8 cellular contexts compared by ENCODE assay signal in the genomic region with DNA sequence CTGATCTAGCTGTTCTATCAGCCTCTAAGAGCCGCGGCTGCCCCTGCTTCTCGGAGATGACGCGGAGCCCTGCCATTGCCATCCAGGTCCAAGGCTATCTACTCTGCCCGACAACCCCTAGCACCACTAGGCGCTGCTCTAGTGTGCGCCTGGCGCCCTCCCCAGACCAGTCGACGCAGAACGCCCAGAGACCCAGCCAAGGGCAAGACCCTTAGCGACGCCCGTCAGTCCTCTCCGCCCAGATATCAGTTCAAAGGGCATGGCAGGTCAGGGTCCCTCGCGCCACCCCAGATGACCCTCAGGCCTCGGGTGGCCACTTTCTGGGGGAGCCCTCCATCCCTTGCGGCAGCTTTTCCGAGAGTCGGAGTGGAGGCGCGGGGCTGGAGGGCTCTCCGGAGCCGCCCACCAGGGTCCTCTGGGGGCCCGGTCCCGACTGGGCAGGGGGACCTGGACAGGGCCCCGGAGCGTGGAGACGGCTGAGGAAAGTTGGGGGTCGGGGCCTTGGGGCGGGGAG. TPM values are rescaled to one million over a fixed set of nuclear protein-coding genes. Genes with fewer than 3 reads are reported as not detected.
DNase-seq lines count a peak whose midpoint lies in the region; ATAC-seq and TF ChIP-seq lines count a peak whose summit lies in the region.

No MANE protein-coding gene starts in this region.

- H3K9me3 Mint-ChIP-seq in Caco-2 (ENCODE audit: unreplicated experiment) = no peaks in the 10 kb centered on the region
- H3K9me3 Mint-ChIP-seq in activated T-helper 2 cell treated with anti-CD3 and anti-CD28 coated beads, Interferon-gamma antibody, Interleukin-2, Interleukin-4, amounts not matched to agents 10 μg/mL and 5 μg/mL and 100 μg/mL, durations not matched to agents 14 hours and 24 hours and 36 hours = no peaks in the 10 kb centered on the region

- H3K27me3 Mint-ChIP-seq in Caco-2 (ENCODE audit: insufficient read depth, unreplicated experiment) = peaks cover 9% of the 10 kb centered on the region
- peaks cover 52% of the 10 kb centered on the region for H3K27me3 Mint-ChIP-seq in activated T-helper 2 cell treated with anti-CD3 and anti-CD28 coated beads, Interferon-gamma antibody, Interleukin-2, Interleukin-4, amounts not matched to agents 10 μg/mL and 5 μg/mL and 100 μg/mL, durations not matched to agents 14 hours and 24 hours and 36 hours (ENCODE audit: low read depth)

- no peaks in the 10 kb centered on the region for H3K27me3 ChIP-seq in Caco-2 (replicated peaks; ENCODE audit: control insufficient read depth, insufficient read depth, low read length)
- no peaks in the 10 kb centered on the region for H3K27me3 ChIP-seq in uterus

- peak overlapping the region; percentile 86 for H3K4me3 Mint-ChIP-seq in Caco-2 (ENCODE audit: unreplicated experiment)
- H3K4me3 Mint-ChIP-seq in activated T-helper 2 cell treated with anti-CD3 and anti-CD28 coated beads, Interferon-gamma antibody, Interleukin-2, Interleukin-4, amounts not matched to agents 10 μg/mL and 5 μg/mL and 100 μg/mL, durations not matched to agents 14 hours and 24 hours and 36 hours (ENCODE audit: low read depth) = no peak overlapping the region

- H3K4me1 ChIP-seq in Caco-2 (no peaks in the 10 kb centered on the region), uterus (no peaks in the 10 kb centered on the region)

- H3K4me3 ChIP-seq in Caco-2 (ENCODE audit: low read depth, low read length) (peak overlapping the region; percentile 55), uterus (peak overlapping the region; percentile 66 to 76)

- no peak for TF ChIP-seq POLR2A in uterus (IDR thresholded peaks at IDR 0.05)

- POLR2A ChIA-PET in Caco-2 (lab: Charles Lee) = interaction anchor here (0.7 kb wide), 1 partner anchor 971 kb away, joined by 11 read pairs; no protein-coding TSS in a partner anchor

- no peaks in the 10 kb centered on the region for H3K36me3 ChIP-seq in Caco-2 (ENCODE audit: control insufficient read depth, insufficient read depth, low read length)
- no peaks in the 10 kb centered on the region for H3K36me3 ChIP-seq in uterus

- no peaks in the 10 kb centered on the region for H3K36me3 Mint-ChIP-seq in Caco-2 (ENCODE audit: insufficient read depth, unreplicated experiment)
- H3K36me3 Mint-ChIP-seq in activated T-helper 2 cell treated with anti-CD3 and anti-CD28 coated beads, Interferon-gamma antibody, Interleukin-2, Interleukin-4, amounts not matched to agents 10 μg/mL and 5 μg/mL and 100 μg/mL, durations not matched to agents 14 hours and 24 hours and 36 hours (ENCODE audit: low read depth) = no peaks in the 10 kb centered on the region

- TF ChIP-seq CTCF in Caco-2 (IDR thresholded peaks at IDR 0.05; ENCODE audit: insufficient read depth in 1 of 2, low read depth in 1 of 2, low read length in 1 of 2, severe bottlenecking in 1 of 2, unreplicated experiment in 1 of 2) (peak; percentile 55 to 76), uterus (IDR thresholded peaks at IDR 0.05) (peak; percentile 14 to 50 (median 40))

- no peak overlapping the region for H3K27ac Mint-ChIP-seq in Caco-2 (ENCODE audit: unreplicated experiment)
- no peak overlapping the region for H3K27ac Mint-ChIP-seq in activated T-helper 2 cell treated with anti-CD3 and anti-CD28 coated beads, Interferon-gamma antibody, Interleukin-2, Interleukin-4, amounts not matched to agents 10 μg/mL and 5 μg/mL and 100 μg/mL, durations not matched to agents 14 hours and 24 hours and 36 hours

- no peaks in the 10 kb centered on the region for H3K9me3 ChIP-seq in Caco-2
- no peaks in the 10 kb centered on the region for H3K9me3 ChIP-seq in uterus

- peak; percentile 76 to 79 for DNase-seq in Caco-2
- DNase-seq in NOMO-1 (lab: John Stamatoyannopoulos, UW; ENCODE audit: unreplicated experiment in 2 of 2) = peak; percentile 94 to 98
- peak; percentile 52 for DNase-seq in fibroblast of peridontal ligament (ENCODE audit: extremely low read depth)
- DNase-seq in myocyte (ENCODE audit: low read depth) = peak; percentile 77
- peak; percentile 50 to 52 for DNase-seq in uterus
- DNase-seq in activated T-helper 2 cell treated with anti-CD3 and anti-CD28 coated beads, Interferon-gamma antibody, Interleukin-2, Interleukin-4, amounts not matched to agents 10 μg/mL and 5 μg/mL and 100 μg/mL, durations not matched to agents 14 hours and 24 hours and 36 hours (ENCODE audit: low spot score) = no peak

- peaks cover 7% of the 10 kb centered on the region for H3K4me1 Mint-ChIP-seq in Caco-2 (ENCODE audit: low read depth, unreplicated experiment)
- H3K4me1 Mint-ChIP-seq in activated T-helper 2 cell treated with anti-CD3 and anti-CD28 coated beads, Interferon-gamma antibody, Interleukin-2, Interleukin-4, amounts not matched to agents 10 μg/mL and 5 μg/mL and 100 μg/mL, durations not matched to agents 14 hours and 24 hours and 36 hours (ENCODE audit: low read depth) = no peaks in the 10 kb centered on the region

- no TSS peak for BruUV-seq in Caco-2 (replicated peaks; lab: Mats Ljungman, UMichigan)

- ATAC-seq in HG03103 (IDR thresholded peaks at IDR 0.05; ENCODE audit: low read depth, unreplicated experiment) = peak; percentile 27
- ATAC-seq in GM18511 (IDR thresholded peaks at IDR 0.05; ENCODE audit: unreplicated experiment) = no peak

- CTCF ChIA-PET in Caco-2 (lab: Charles Lee) = interaction anchor here (0.6 to 1.5 kb wide), 3 partner anchors 41 to 823 kb away, joined by 3 to 7 read pairs (median 5); no protein-coding TSS in a partner anchor

- peak overlapping the region; percentile 27 to 69 for H3K27ac ChIP-seq in uterus

- intact Hi-C loops in Caco-2 (cut with micrococcal nuclease; ENCODE audit: unreplicated experiment) = loop anchor here (1.0 to 10.0 kb wide), 7 partner anchors 190 to 508 kb away; no protein-coding TSS in a partner anchor
- intact Hi-C loops in uterus (cut with DNase I; ENCODE audit: low total_unique reads) = no loop called here
- intact Hi-C loops in activated T-helper 2 cell treated with anti-CD3 and anti-CD28 coated beads, Interferon-gamma antibody, Interleukin-2, Interleukin-4, amounts not matched to agents 10 μg/mL and 5 μg/mL and 100 μg/mL, durations not matched to agents 14 hours and 24 hours and 36 hours (cut with micrococcal nuclease) = loop anchor here (5.0 kb wide), 1 partner anchor 507 kb away; no protein-coding TSS in a partner anchor

RNA-seq across cellular contexts. Expression of gene CLSTN2, which starts 0.4 kb away (rescaled TPM):
- 20.1 and 26.1 TPM in 2 replicates for total RNA-seq in Caco-2 (2022)
- 25.4 and 47.0 TPM in 2 replicates for total RNA-seq in myocyte
- 148 TPM for polyA plus RNA-seq in myocyte (2012)
- total RNA-seq in uterus = 10 to 100 TPM in 3 of 4 donors, 1 to 10 TPM in 1; 4.7 to 32.2 (median 19.2) TPM
- not detected in 2 replicates for total RNA-seq in activated T-helper 2 cell treated with anti-CD3 and anti-CD28 coated beads, Interferon-gamma antibody, Interleukin-2, Interleukin-4, amounts not matched to agents 10 μg/mL and 5 μg/mL and 100 μg/mL, durations not matched to agents 14 hours and 24 hours and 36 hours
